In the genomic region with DNA sequence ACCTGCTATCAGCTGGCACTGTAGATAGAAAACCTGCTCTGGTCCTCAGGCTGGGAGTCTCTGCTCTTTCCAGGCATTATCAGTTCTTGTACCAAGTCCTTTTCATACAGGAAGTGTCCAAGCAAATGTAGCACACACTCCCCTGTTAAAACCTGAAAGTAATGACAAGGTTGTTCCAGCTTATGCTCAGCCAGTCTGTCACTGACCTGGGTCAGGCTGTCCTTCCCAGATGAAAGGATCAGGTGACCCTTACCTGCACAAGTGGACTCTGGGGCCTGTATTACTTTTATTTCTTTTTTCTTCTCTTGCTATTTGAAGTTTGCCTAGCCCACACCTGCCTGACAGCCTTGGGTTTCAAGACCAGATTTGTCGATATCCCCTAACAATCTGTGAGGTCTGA, we compare ENCODE assay signal across 27 cellular contexts.
"Had no signal": no experiment of that assay in that cellular context is flagged by ENCODE, and none has a peak within 500 bp of the region (broad histone marks: within the 10 kb centered on the region; RNA-seq: fewer than 3 reads in every experiment).

No MANE protein-coding gene starts in this region.

- ATAC-seq: activated CD4-positive, alpha-beta T cell treated with anti-CD3 and anti-CD28 coated beads for 36 hours; activated CD8-positive, alpha-beta memory T cell treated with anti-CD3 and anti-CD28 coated beads, Interleukin-2, amount 10 ng/mL, durations not matched to agents 7 days and 5 days; activated CD8-positive, alpha-beta T cell treated with anti-CD3 and anti-CD28 coated beads, Interleukin-2, amount 10 ng/mL, durations not matched to agents 7 days and 5 days; activated naive CD8-positive, alpha-beta T cell treated with anti-CD3 and anti-CD28 coated beads, Interleukin-2, amount 50 U/mL, for 24 hours; body of pancreas; gastroesophageal sphincter had no signal

- H3K9me3 ChIP-seq: adrenal gland, body of pancreas, colonic mucosa, esophagus squamous epithelium, gastroesophageal sphincter had no signal

- H3K4me3 ChIP-seq: adrenal gland, body of pancreas, colonic mucosa, esophagus squamous epithelium, gastroesophageal sphincter had no signal

- DNase-seq: activated CD4-positive, alpha-beta memory T cell treated with anti-CD3 and anti-CD28 coated beads for 36 hours; activated CD4-positive, alpha-beta T cell treated with anti-CD3 and anti-CD28 coated beads for 36 hours; activated CD4-positive, alpha-beta T cell treated with anti-CD3 and anti-CD28 coated beads, Interleukin-2, amount 10 ng/mL, durations not matched to agents 24 days and 14 days; activated CD4-positive, CD25-positive, alpha-beta regulatory T cell; activated CD4-positive, CD25-positive, alpha-beta regulatory T cell treated with anti-CD3 and anti-CD28 coated beads, Interleukin-2, amount 50 U/mL, for 72 hours; activated CD8-positive, alpha-beta memory T cell treated with anti-CD3 and anti-CD28 coated beads, Interleukin-2, amount 10 ng/mL, durations not matched to agents 7 days and 5 days; activated CD8-positive, alpha-beta memory T cell treated with anti-CD3 and anti-CD28 coated beads, Interleukin-2, amount 50 U/mL, for 4 hours; activated CD8-positive, alpha-beta T cell treated with anti-CD3 and anti-CD28 coated beads, Interleukin-2, amount 10 ng/mL, durations not matched to agents 7 days and 5 days; activated effector memory CD4-positive, alpha-beta T cell treated with anti-CD3 and anti-CD28 coated beads, Interleukin-2, amount 50 U/mL, for 16 hours; activated naive CD4-positive, alpha-beta T cell treated with anti-CD3 and anti-CD28 coated beads for 36 hours; activated naive CD8-positive, alpha-beta T cell treated with anti-CD3 and anti-CD28 coated beads for 36 hours; activated naive CD8-positive, alpha-beta T cell treated with anti-CD3 and anti-CD28 coated beads, Interleukin-2, amount 50 U/mL, for 24 hours; activated T-cell treated with anti-CD3 and anti-CD28 coated beads, Interleukin-2, amount 50 U/mL, for 1 hour; activated T-cell treated with anti-CD3 and anti-CD28 coated beads, Interleukin-2, amount 50 U/mL, for 48 hours; adrenal gland; amygdala; aorta; body of pancreas; caudate nucleus; cerebellar nuclear complex; colonic mucosa; effector CD8-positive, alpha-beta T cell; esophagus squamous epithelium; foreskin melanocyte; T-helper 2 cell had no signal

- H3K36me3 ChIP-seq: adrenal gland, colonic mucosa, esophagus squamous epithelium, gastroesophageal sphincter had no signal

- H3K27ac ChIP-seq: adrenal gland, body of pancreas, colonic mucosa, epithelial cell of prostate, esophagus squamous epithelium, gastroesophageal sphincter had no signal

- H3K4me1 ChIP-seq: adrenal gland, body of pancreas, colonic mucosa, esophagus squamous epithelium, gastroesophageal sphincter had no signal

- H3K27me3 ChIP-seq: adrenal gland, body of pancreas, colonic mucosa, esophagus squamous epithelium, gastroesophageal sphincter had no signal
